10 cellular contexts compared by ENCODE assay signal in the genomic region with DNA sequence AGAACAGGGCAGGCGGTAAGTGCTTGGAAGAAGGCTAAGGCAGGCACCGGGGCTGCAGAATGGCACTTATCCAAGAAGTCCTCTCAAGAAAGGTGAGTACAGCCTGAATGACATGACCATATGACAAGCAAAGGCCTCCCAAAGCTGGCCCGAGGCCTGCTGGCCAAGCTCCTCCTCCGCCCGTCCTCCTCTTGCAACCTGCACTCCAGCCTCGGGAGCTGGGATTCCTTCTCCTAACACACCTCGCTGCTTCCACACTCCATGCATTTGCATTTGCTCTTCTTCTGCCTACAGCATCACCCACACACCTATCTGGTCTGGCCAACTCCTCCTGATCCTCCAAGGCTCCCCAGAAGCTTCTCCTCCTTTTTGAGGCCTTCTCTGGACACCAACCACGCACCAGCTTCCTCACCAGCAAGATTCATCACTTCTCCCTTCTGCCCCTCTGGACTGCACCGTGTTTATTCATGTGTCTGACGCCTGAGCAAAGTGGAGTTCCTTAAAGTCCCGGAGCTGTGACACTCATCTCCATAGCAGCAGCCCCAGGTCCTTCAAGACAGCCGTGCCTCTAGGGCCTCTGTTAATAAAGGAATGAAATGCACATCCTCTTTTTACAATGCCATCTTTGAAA. TPM values are rescaled to one million over a fixed set of nuclear protein-coding genes. Genes with fewer than 3 reads are reported as not detected.
DNase-seq lines count a peak whose midpoint lies in the region; ATAC-seq and TF ChIP-seq lines count a peak whose summit lies in the region.
"Had no signal": no experiment of that assay in that cellular context is flagged by ENCODE, and none has a peak within 500 bp of the region (broad histone marks: within the 10 kb centered on the region; RNA-seq: fewer than 3 reads in every experiment).

No MANE protein-coding gene starts in this region.

- TF ChIP-seq CTCF in left ventricle myocardium inferior (IDR thresholded peaks at IDR 0.05; ENCODE audit: borderline replicate concordance), result no peak
- TF ChIP-seq CTCF in nephron progenitor cell (IDR thresholded peaks at IDR 0.05), result no peak

- H3K4me1 ChIP-seq in left ventricle myocardium inferior (peaks cover 57% of the 10 kb centered on the region), ectodermal cell (ENCODE audit: control insufficient read depth, insufficient read depth, low read length) (peaks cover 10% of the 10 kb centered on the region), aorta (ENCODE audit: control insufficient read depth in 1 of 2, insufficient read depth in 2 of 2, low read length in 2 of 2) (peaks cover 8 to 13% of the 10 kb centered on the region in 2 donors)

- intact Hi-C loops in Right ventricle myocardium superior (cut with DNase I) (no loop called here), left ventricle myocardium inferior (cut with micrococcal nuclease) (no loop called here), aorta (cut with DNase I) (no loop called here)

- H3K36me3 ChIP-seq in left ventricle myocardium inferior (no peaks in the 10 kb centered on the region), ectodermal cell (ENCODE audit: control insufficient read depth, insufficient read depth, low read length) (no peaks in the 10 kb centered on the region), aorta (ENCODE audit: control insufficient read depth in 1 of 2, insufficient read depth in 2 of 2, low read length in 1 of 2) (no peaks in the 10 kb centered on the region)

- H3K9me3 Mint-ChIP-seq in nephron progenitor cell, result no peaks in the 10 kb centered on the region

- H3K27me3 ChIP-seq in left ventricle myocardium inferior (ENCODE audit: low read depth) (no peaks in the 10 kb centered on the region), ectodermal cell (ENCODE audit: control insufficient read depth, insufficient read depth, low read length, poor library complexity, severe bottlenecking) (no peaks in the 10 kb centered on the region), aorta (ENCODE audit: control insufficient read depth in 1 of 2, insufficient read depth in 2 of 2, low read length in 1 of 2) (no peaks in the 10 kb centered on the region)

- peaks cover 79% of the 10 kb centered on the region for H3K4me1 Mint-ChIP-seq in nephron progenitor cell

- H3K27ac ChIP-seq in left ventricle myocardium inferior (replicated peaks) (no peak overlapping the region), ectodermal cell (ENCODE audit: insufficient read depth, low read depth, low read length, poor library complexity, severe bottlenecking) (peak overlapping the region; percentile 28), aorta (ENCODE audit: low read depth in 1 of 2, low read length in 2 of 2) (peak overlapping the region; percentile 9 to 39)

- H3K27me3 Mint-ChIP-seq in nephron progenitor cell (ENCODE audit: low read depth, poor library complexity), result peaks cover 2% of the 10 kb centered on the region

- 86 to 87% methylated on average over 12 of the region's 12 CpGs for WGBS in ectodermal cell, 2 experiments
- WGBS in aorta, 2 donors, result 25 to 27% methylated on average over 12 of the region's 12 CpGs

- peak overlapping the region; percentile 98 for H3K27ac Mint-ChIP-seq in nephron progenitor cell

- H3K4me3 Mint-ChIP-seq in nephron progenitor cell, result peak overlapping the region; percentile 23

- H3K9me3 ChIP-seq in left ventricle myocardium inferior (replicated peaks) (no peaks in the 10 kb centered on the region), ectodermal cell (ENCODE audit: control insufficient read depth, low read length) (no peaks in the 10 kb centered on the region), aorta (ENCODE audit: control insufficient read depth, low read length) (no peaks in the 10 kb centered on the region)

- peaks cover 14% of the 10 kb centered on the region for H3K36me3 Mint-ChIP-seq in nephron progenitor cell (ENCODE audit: low read depth)

- DNase-seq in Right ventricle myocardium superior, result no peak
- no peak for DNase-seq in left ventricle myocardium inferior
- peak; percentile 12 for DNase-seq in nephron progenitor cell
- DNase-seq in aorta, result peak in 1 of 2 donors; percentile 55
- DNase-seq in activated CD4-positive, alpha-beta T cell treated with anti-CD3 and anti-CD28 coated beads, Interleukin-2, amount 50 U/mL, for 48 hours, result no peak
- DNase-seq: activated CD4-positive, alpha-beta T cell treated with anti-CD3 and anti-CD28 coated beads, Interleukin-2, amount 50 U/mL, for 4 hours; AML-193 had no signal

- H3K4me3 ChIP-seq in left ventricle myocardium inferior (no peak overlapping the region), ectodermal cell (ENCODE audit: insufficient read depth, low read depth, low read length) (no peak overlapping the region), aorta (ENCODE audit: low read length in 2 of 2) (no peak overlapping the region)

- ATAC-seq in Right ventricle myocardium superior (ENCODE audit: poor library complexity), result peak; percentile 54
- ATAC-seq in aorta (ENCODE audit: low FRiP score), result no peak
- ATAC-seq in GM21423 (IDR thresholded peaks at IDR 0.05; ENCODE audit: unreplicated experiment), result no peak
- no peak for ATAC-seq in HG02970 (IDR thresholded peaks at IDR 0.05; ENCODE audit: low FRiP score, unreplicated experiment)

RNA-seq across cellular contexts. Expression of a gene that starts 32.3 kb away (rescaled TPM):
- total RNA-seq in Right ventricle myocardium superior, result 19.7 TPM
- 20.3 TPM for total RNA-seq in left ventricle myocardium inferior
- polyA plus RNA-seq in ectodermal cell (2013, experiment 1 of 4), result 23.5 TPM
- polyA plus RNA-seq in ectodermal cell (2013, experiment 2 of 4), result 20.3 TPM
- polyA plus RNA-seq in ectodermal cell (2013, experiment 3 of 4), result 18.2 TPM
- polyA plus RNA-seq in ectodermal cell (2013, experiment 4 of 4), result 20.0 TPM
- 10 to 100 TPM; 19.3 to 41.2 TPM for total RNA-seq in aorta
- 10 to 100 TPM in 1 of 2 donors, 1 to 10 TPM in 1; 9.3 to 12.0 TPM for polyA plus RNA-seq in aorta
